Comparison of ENCODE assay signal across 18 cellular contexts in genomic region chr1:10617318-10617717, GRCh38.
DNase-seq lines count a peak whose midpoint lies in the region; ATAC-seq and TF ChIP-seq lines count a peak whose summit lies in the region.
"Had no signal": no experiment of that assay in that cellular context is flagged by ENCODE, and none has a peak within 500 bp of the region (broad histone marks: within the 10 kb centered on the region; RNA-seq: fewer than 3 reads in every experiment).

No MANE protein-coding gene starts in this region.

- CTCF ChIA-PET in MCF 10A (lab: Yijun Ruan, JAX), result interaction anchor here (0.6 kb wide), 1 partner anchor 43 kb away, joined by 3 read pairs; no protein-coding TSS in a partner anchor

- H3K4me1 Mint-ChIP-seq in chondrocyte (ENCODE audit: low read depth) (no peaks in the 10 kb centered on the region), neural progenitor cell (peaks cover 14% of the 10 kb centered on the region), MCF 10A (ENCODE audit: insufficient read depth, unreplicated experiment) (no peaks in the 10 kb centered on the region)
- H3K4me1 Mint-ChIP-seq in stimulated activated effector memory CD8-positive, alpha-beta T cell treated with anti-CD3 and anti-CD28 coated beads, Interleukin-12 subunit alpha, Interleukin-12 subunit beta, amount 100 ng/mL, for 72 hours, result peaks cover 11% of the 10 kb centered on the region
- H3K4me1 Mint-ChIP-seq: CD8-positive, alpha-beta memory T cell had no signal

- no peak for ATAC-seq in stimulated activated effector memory CD8-positive, alpha-beta T cell treated with anti-CD3 and anti-CD28 coated beads, Interleukin-12 subunit alpha, Interleukin-12 subunit beta, amount 100 ng/mL, for 72 hours
- ATAC-seq: HepG2 had no signal

- H3K9me3 ChIP-seq in neural progenitor cell (ENCODE audit: low read depth), result no peaks in the 10 kb centered on the region
- H3K9me3 ChIP-seq: BE2C had no signal

- peaks cover 30% of the 10 kb centered on the region for H4K20me1 ChIP-seq in neural progenitor cell (ENCODE audit: low read depth)

- peaks cover 9% of the 10 kb centered on the region for H3K4me1 ChIP-seq in neural progenitor cell

- no peak overlapping the region for H3K27ac Mint-ChIP-seq in chondrocyte (ENCODE audit: unreplicated experiment)
- H3K27ac Mint-ChIP-seq in neural progenitor cell, result peak overlapping the region; percentile 46
- H3K27ac Mint-ChIP-seq in stimulated activated effector memory CD8-positive, alpha-beta T cell treated with anti-CD3 and anti-CD28 coated beads, Interleukin-12 subunit alpha, Interleukin-12 subunit beta, amount 100 ng/mL, for 72 hours, result peak overlapping the region; percentile 29
- H3K27ac Mint-ChIP-seq in MCF 10A (ENCODE audit: low read depth, unreplicated experiment), result no peak overlapping the region
- H3K27ac Mint-ChIP-seq: CD8-positive, alpha-beta memory T cell had no signal

- intact Hi-C loops in MCF 10A (cut with micrococcal nuclease), result no loop called here

- H3K4me3 Mint-ChIP-seq in chondrocyte (ENCODE audit: unreplicated experiment), result no peak overlapping the region
- H3K4me3 Mint-ChIP-seq in neural progenitor cell, result no peak overlapping the region
- H3K4me3 Mint-ChIP-seq in stimulated activated effector memory CD8-positive, alpha-beta T cell treated with anti-CD3 and anti-CD28 coated beads, Interleukin-12 subunit alpha, Interleukin-12 subunit beta, amount 100 ng/mL, for 72 hours, result no peak overlapping the region
- H3K4me3 Mint-ChIP-seq in MCF 10A (ENCODE audit: unreplicated experiment), result no peak overlapping the region
- H3K4me3 Mint-ChIP-seq: CD4-positive, CD25-positive, alpha-beta regulatory T cell; CD8-positive, alpha-beta memory T cell; H9 had no signal

- H3K36me3 Mint-ChIP-seq in chondrocyte (ENCODE audit: low read depth), result peaks cover 6% of the 10 kb centered on the region
- no peaks in the 10 kb centered on the region for H3K36me3 Mint-ChIP-seq in neural progenitor cell
- peaks cover 7% of the 10 kb centered on the region for H3K36me3 Mint-ChIP-seq in stimulated activated effector memory CD8-positive, alpha-beta T cell treated with anti-CD3 and anti-CD28 coated beads, Interleukin-12 subunit alpha, Interleukin-12 subunit beta, amount 100 ng/mL, for 72 hours
- H3K36me3 Mint-ChIP-seq in MCF 10A (ENCODE audit: insufficient read depth, unreplicated experiment), result peaks cover 11% of the 10 kb centered on the region

- no peak overlapping the region for H3K4me3 ChIP-seq in neural progenitor cell

- TF ChIP-seq CTCF in chondrocyte (IDR thresholded peaks at IDR 0.05) (no peak), neural progenitor cell (IDR thresholded peaks at IDR 0.05) (no peak), MCF 10A (IDR thresholded peaks at IDR 0.05; ENCODE audit: unreplicated experiment) (no peak)

- POLR2A ChIA-PET in MCF 10A (lab: Yijun Ruan, JAX), result interaction anchor here (0.6 kb wide), 1 partner anchor 18 kb away, joined by 3 read pairs; no protein-coding TSS in a partner anchor

- no peaks in the 10 kb centered on the region for H3K27me3 ChIP-seq in neural progenitor cell
- H3K27me3 ChIP-seq: BE2C had no signal

- no peak overlapping the region for H3K4me2 ChIP-seq in neural progenitor cell

- H3K36me3 ChIP-seq in neural progenitor cell, result no peaks in the 10 kb centered on the region
- H3K36me3 ChIP-seq: BE2C had no signal

- H3K27ac ChIP-seq in neural progenitor cell, result no peak overlapping the region

- H3K27me3 Mint-ChIP-seq in chondrocyte (ENCODE audit: low read depth), result no peaks in the 10 kb centered on the region
- H3K27me3 Mint-ChIP-seq in neural progenitor cell (ENCODE audit: insufficient read depth, low read depth), result peaks cover 2% of the 10 kb centered on the region
- no peaks in the 10 kb centered on the region for H3K27me3 Mint-ChIP-seq in MCF 10A (ENCODE audit: insufficient read depth, unreplicated experiment)
- H3K27me3 Mint-ChIP-seq: CD4-positive, CD25-positive, alpha-beta regulatory T cell; CD8-positive, alpha-beta memory T cell had no signal

- H3K9me3 Mint-ChIP-seq in chondrocyte (ENCODE audit: low read depth), result no peaks in the 10 kb centered on the region
- H3K9me3 Mint-ChIP-seq in neural progenitor cell, result no peaks in the 10 kb centered on the region
- H3K9me3 Mint-ChIP-seq in stimulated activated effector memory CD8-positive, alpha-beta T cell treated with anti-CD3 and anti-CD28 coated beads, Interleukin-12 subunit alpha, Interleukin-12 subunit beta, amount 100 ng/mL, for 72 hours, result no peaks in the 10 kb centered on the region
- no peaks in the 10 kb centered on the region for H3K9me3 Mint-ChIP-seq in MCF 10A (ENCODE audit: unreplicated experiment)
- H3K9me3 Mint-ChIP-seq: CD4-positive, CD25-positive, alpha-beta regulatory T cell; CD8-positive, alpha-beta memory T cell; H9 had no signal

- H2AFZ ChIP-seq in neural progenitor cell (replicated peaks), result no peak overlapping the region

- no peaks in the 10 kb centered on the region for H3F3A ChIP-seq in neural progenitor cell (ENCODE audit: low read depth)

- DNase-seq in chondrocyte (ENCODE audit: low spot score) (peak; percentile 73), islet precursor cell (peak; percentile 43), neural progenitor cell (ENCODE audit: low spot score) (no peak), RPMI8226 (no peak), MCF 10A (ENCODE audit: unreplicated experiment) (no peak)
- DNase-seq in stimulated activated effector memory CD8-positive, alpha-beta T cell treated with anti-CD3 and anti-CD28 coated beads, Interleukin-12 subunit alpha, Interleukin-12 subunit beta, amount 100 ng/mL, for 72 hours (ENCODE audit: low spot score in 2 of 2), result no peak
- DNase-seq in stimulated activated CD4-positive, alpha-beta T cell treated with anti-CD3 and anti-CD28 coated beads, Interleukin-2, amount 100 ng/mL, for 48 hours, result no peak
- DNase-seq: BE2C; C1 segment of cervical spinal cord; CD4-positive, CD25-positive, alpha-beta regulatory T cell; CD8-positive, alpha-beta memory T cell; COR-L47; DMS 273 treated with DMSO at 0.1 percent for 48 hours; DMS53; DND-41; EL had no signal

- no peak overlapping the region for H3K9ac ChIP-seq in neural progenitor cell

- no peaks in the 10 kb centered on the region for H3K79me2 ChIP-seq in neural progenitor cell (ENCODE audit: low read depth)

- no TSS peak for BruUV-seq in MCF 10A (replicated peaks; lab: Mats Ljungman, UMichigan)

Comparison
In these comparisons a context has a peak if more than half of its experiments do, and no peak if none do; other contexts are left out.
1. DNase-seq: peak in chondrocyte (single experiment) and islet precursor cell (single experiment); none in neural progenitor cell (single experiment), stimulated activated effector memory CD8-positive, alpha-beta T cell treated with anti-CD3 and anti-CD28 coated beads, Interleukin-12 subunit alpha, Interleukin-12 subunit beta, amount 100 ng/mL, for 72 hours (0 of 2), RPMI8226 (single experiment), MCF 10A (single experiment) and stimulated activated CD4-positive, alpha-beta T cell treated with anti-CD3 and anti-CD28 coated beads, Interleukin-2, amount 100 ng/mL, for 48 hours (0 of 2).
2. H3K27ac Mint-ChIP-seq: peak in neural progenitor cell (single experiment) and stimulated activated effector memory CD8-positive, alpha-beta T cell treated with anti-CD3 and anti-CD28 coated beads, Interleukin-12 subunit alpha, Interleukin-12 subunit beta, amount 100 ng/mL, for 72 hours (single experiment); none in chondrocyte (single experiment) and MCF 10A (single experiment).